Comparison of ENCODE assay signal across 19 cellular contexts in genomic region chr19:6204212-6204611, GRCh38.
DNase-seq lines count a peak whose midpoint lies in the region; ATAC-seq, FAIRE-seq and TF ChIP-seq lines count a peak whose summit lies in the region.
"Had no signal": no experiment of that assay in that cellular context is flagged by ENCODE, and none has a peak within 500 bp of the region (broad histone marks: within the 10 kb centered on the region; RNA-seq: fewer than 3 reads in every experiment).

No MANE protein-coding gene starts in this region.

- DNase-seq in A549 (ENCODE audit: low read depth in 1 of 2, low spot score in 1 of 2) (no peak), H7 (peak; percentile 16), K562 (ENCODE audit: extremely low read depth in 1 of 4, low spot score in 3 of 4) (no peak), mesothelial cell of epicardium (ENCODE audit: low spot score in 2 of 2, unreplicated experiment in 2 of 2) (no peak), T-helper 17 cell (no peak), activated gamma-delta T cell treated with Interleukin-2 at 50 U/mL for 16 hours (no peak), epidermal melanocyte (ENCODE audit: insufficient read length, low spot score) (no peak)
- DNase-seq: activated CD4-positive, CD25-positive, alpha-beta regulatory T cell treated with anti-CD3 and anti-CD28 coated beads, Interleukin-2, amount 50 U/mL, for 72 hours; body of pancreas; CD4-positive, alpha-beta T cell; left ventricle myocardium inferior; NCI-H2081 treated with DMSO at 0.1 percent for 48 hours; NCI-H510A treated with DMSO at 0.1 percent for 48 hours had no signal

- H3K4me3 Mint-ChIP-seq in mesothelial cell of epicardium (no peak overlapping the region), T-helper 17 cell (no peak overlapping the region)
- H3K4me3 Mint-ChIP-seq: activated naive CD8-positive, alpha-beta T cell; CD4-positive, alpha-beta T cell had no signal

- no peak for TF ChIP-seq POLR2A in A549 (IDR thresholded peaks at IDR 0.05; ENCODE audit: low read length)
- TF ChIP-seq POLR2A in K562 (conservative IDR thresholded peaks at IDR 0.05): no peak

- 27% methylated on average over 6 of the region's 6 CpGs for WGBS in A549 (ENCODE audit: missing lambda C conversion rate)
- 48% methylated on average over 6 of the region's 6 CpGs for WGBS in K562 (ENCODE audit: insufficient coverage, low coverage, missing lambda C conversion rate)

- no TSS peak for BruUV-seq in K562 (replicated peaks; lab: Mats Ljungman, UMichigan)

- H3K9me1 ChIP-seq in K562 (ENCODE audit: control insufficient read depth, insufficient read depth, low read length): no peaks in the 10 kb centered on the region

- H2AFZ ChIP-seq in K562 (ENCODE audit: low read depth, low read length): peak overlapping the region; percentile 22; the same call in 1 of the 2 replicates

- 0 out of 3 replicates have a peak overlapping the region, but pooled peaks have one; percentile 1 for H3K4me2 ChIP-seq in A549
- no peak overlapping the region for H3K4me2 ChIP-seq in K562 (ENCODE audit: insufficient read depth, low read length)

- in situ Hi-C loops in K562 (cut with MboI): no loop called here

- TF ChIP-seq RAD21 in A549 (conservative IDR thresholded peaks at IDR 0.05 in 1 of 2, IDR thresholded peaks at IDR 0.05 in 1 of 2) (no peak), K562 (CRISPR knock-in tag; conservative IDR thresholded peaks at IDR 0.05 in 1 of 2, IDR thresholded peaks at IDR 0.05 in 1 of 2) (no peak)

- CTCF ChIA-PET in A549 (lab: Yijun Ruan, JAX): interaction anchor here (1.3 kb wide), 1 partner anchor 14 kb away, joined by 3 read pairs; no protein-coding TSS in a partner anchor
- CTCF ChIA-PET in K562 (lab: Yijun Ruan, JAX; ENCODE audit: low intra/inter-chr PET ratio): no interaction called here

- H3K27ac ChIP-seq in A549 (no peak overlapping the region), K562 (ENCODE audit: extremely low read depth, low read depth, low read length) (no peak overlapping the region)
- H3K27ac ChIP-seq: left ventricle myocardium inferior, pancreas, thoracic aorta had no signal

- H3K36me3 Mint-ChIP-seq in mesothelial cell of epicardium (peaks cover 1% of the 10 kb centered on the region), T-helper 17 cell (ENCODE audit: low read depth) (no peaks in the 10 kb centered on the region)
- H3K36me3 Mint-ChIP-seq: activated naive CD8-positive, alpha-beta T cell had no signal

- H4K20me1 ChIP-seq in K562 (replicated peaks; ENCODE audit: control insufficient read depth, insufficient read depth, low read length): no peaks in the 10 kb centered on the region

- H3K36me3 ChIP-seq in H7 (replicated peaks; ENCODE audit: control insufficient read depth, insufficient read depth, low read length) (no peaks in the 10 kb centered on the region), K562 (ENCODE audit: control insufficient read depth, insufficient read depth, low read length) (no peaks in the 10 kb centered on the region)
- H3K36me3 ChIP-seq: left ventricle myocardium inferior, pancreas, thoracic aorta had no signal

- H3K4me1 ChIP-seq in A549: no peaks in the 10 kb centered on the region
- H3K4me1 ChIP-seq in K562 (replicated peaks in 1 of 2; ENCODE audit: control insufficient read depth in 2 of 2, insufficient read depth in 2 of 2, low read length in 2 of 2): peaks cover 3 to 15% of the 10 kb centered on the region in 2 experiments; a peak in 3 of 5 replicates

- POLR2A ChIA-PET in A549 (lab: Yijun Ruan, JAX) (no interaction called here), K562 (lab: Yijun Ruan, JAX) (no interaction called here)

- intact Hi-C loops in K562 (cut with micrococcal nuclease): loop anchor here (5.0 kb wide), 1 partner anchor 37 kb away; no protein-coding TSS in a partner anchor

- H3K4me3 ChIP-seq in A549 (no peak overlapping the region), H7 (ENCODE audit: insufficient read depth, low read depth, low read length) (no peak overlapping the region), K562 (no peak overlapping the region)
- H3K4me3 ChIP-seq: body of pancreas, left ventricle myocardium inferior, pancreas, thoracic aorta had no signal

- H3K27ac Mint-ChIP-seq in mesothelial cell of epicardium (peak overlapping the region; percentile 56), T-helper 17 cell (no peak overlapping the region)
- H3K27ac Mint-ChIP-seq: activated naive CD8-positive, alpha-beta T cell; CD4-positive, alpha-beta T cell had no signal

- H3K27me3 Mint-ChIP-seq in mesothelial cell of epicardium (ENCODE audit: low read depth) (no peaks in the 10 kb centered on the region), T-helper 17 cell (no peaks in the 10 kb centered on the region)
- H3K27me3 Mint-ChIP-seq: activated naive CD8-positive, alpha-beta T cell; CD4-positive, alpha-beta T cell had no signal

- H3K79me2 ChIP-seq in K562 (ENCODE audit: control insufficient read depth, insufficient read depth, low read length): peaks cover under 1% of the 10 kb centered on the region

- H3K9me3 ChIP-seq in A549 (no peaks in the 10 kb centered on the region), K562 (replicated peaks; ENCODE audit: control insufficient read depth, insufficient read depth, low read depth, low read length) (no peaks in the 10 kb centered on the region), T-helper 17 cell (ENCODE audit: control insufficient read depth, low read length, poor library complexity, severe bottlenecking) (no peaks in the 10 kb centered on the region)
- H3K9me3 ChIP-seq: body of pancreas, left ventricle myocardium inferior, pancreas, thoracic aorta had no signal

- H3K9ac ChIP-seq in K562 (ENCODE audit: insufficient read depth in 1 of 2, low read depth in 2 of 2, low read length in 2 of 2): no peak overlapping the region

- TF ChIP-seq EP300 in A549 (IDR thresholded peaks at IDR 0.05): no peak
- TF ChIP-seq EP300 in K562 (IDR thresholded peaks at IDR 0.05; ENCODE audit: low read length): no peak

- H3K27me3 ChIP-seq in H7 (ENCODE audit: control insufficient read depth, insufficient read depth, low read length) (no peaks in the 10 kb centered on the region), K562 (ENCODE audit: control insufficient read depth in 2 of 2, insufficient read depth in 2 of 2, low read length in 2 of 2) (no peaks in the 10 kb centered on the region)
- H3K27me3 ChIP-seq: body of pancreas, pancreas had no signal

- H3K4me1 Mint-ChIP-seq in mesothelial cell of epicardium: peaks cover 16% of the 10 kb centered on the region
- peaks cover 6% of the 10 kb centered on the region for H3K4me1 Mint-ChIP-seq in T-helper 17 cell

- ATAC-seq in A549 (no peak), K562 (no peak), T-helper 17 cell (no peak), GM21515 (IDR thresholded peaks at IDR 0.05; ENCODE audit: unreplicated experiment) (no peak)
- ATAC-seq: body of pancreas, pancreas had no signal

- no peak for FAIRE-seq in A549 (lab: Jason Lieb, UNC)
- FAIRE-seq in K562 (lab: Jason Lieb, UNC): no peak
- FAIRE-seq: endothelial cell of umbilical vein, H54, pancreas had no signal

- no peaks in the 10 kb centered on the region for H3K9me3 Mint-ChIP-seq in mesothelial cell of epicardium
- H3K9me3 Mint-ChIP-seq: CD4-positive, alpha-beta T cell had no signal

- TF ChIP-seq CTCF in A549 (IDR thresholded peaks at IDR 0.05) (no peak), K562 (IDR thresholded peaks at IDR 0.05 in 2 of 3, conservative IDR thresholded peaks at IDR 0.05 in 1 of 3; ENCODE audit: insufficient read depth in 2 of 3, low read depth in 1 of 3, low read length in 3 of 3) (no peak), mesothelial cell of epicardium (IDR thresholded peaks at IDR 0.05; ENCODE audit: unreplicated experiment) (no peak)

TF ChIP-seq in A549, 52 proteins besides CTCF, POLR2A, EP300 and RAD21 (continues in another document):
- TF ChIP-seq MAX (IDR thresholded peaks at IDR 0.05): no peak
- TF ChIP-seq HDAC2 (IDR thresholded peaks at IDR 0.05): no peak
- TF ChIP-seq NR3C1 (IDR thresholded peaks at IDR 0.05): no peak
- TF ChIP-seq BCL3 (IDR thresholded peaks at IDR 0.05): no peak
- TF ChIP-seq EHMT2 (IDR thresholded peaks at IDR 0.05; ENCODE audit: low read depth): no peak

TF ChIP-seq in K562, 482 proteins besides CTCF, POLR2A, EP300 and RAD21 (continues in another document):
- TF ChIP-seq, protein P1, sequence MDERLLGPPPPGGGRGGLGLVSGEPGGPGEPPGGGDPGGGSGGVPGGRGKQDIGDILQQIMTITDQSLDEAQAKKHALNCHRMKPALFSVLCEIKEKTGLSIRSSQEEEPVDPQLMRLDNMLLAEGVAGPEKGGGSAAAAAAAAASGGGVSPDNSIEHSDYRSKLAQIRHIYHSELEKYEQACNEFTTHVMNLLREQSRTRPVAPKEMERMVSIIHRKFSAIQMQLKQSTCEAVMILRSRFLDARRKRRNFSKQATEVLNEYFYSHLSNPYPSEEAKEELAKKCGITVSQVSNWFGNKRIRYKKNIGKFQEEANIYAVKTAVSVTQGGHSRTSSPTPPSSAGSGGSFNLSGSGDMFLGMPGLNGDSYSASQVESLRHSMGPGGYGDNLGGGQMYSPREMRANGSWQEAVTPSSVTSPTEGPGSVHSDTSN (CRISPR knock-in tag; IDR thresholded peaks at IDR 0.05; ENCODE audit: low read depth): no peak
- TF ChIP-seq, protein P1 (tag; conservative IDR thresholded peaks at IDR 0.05; ENCODE audit: low read depth): no peak
- TF ChIP-seq SMARCC2 (IDR thresholded peaks at IDR 0.05; ENCODE audit: low read depth) (no peak), ZSCAN32 (CRISPR knock-in tag; IDR thresholded peaks at IDR 0.05) (no peak), TRIM24 (IDR thresholded peaks at IDR 0.05) (no peak), PRMT5 (CRISPR knock-in tag; IDR thresholded peaks at IDR 0.05) (no peak), FOXJ3 (CRISPR knock-in tag; IDR thresholded peaks at IDR 0.05) (no peak)
